In the genomic region with DNA sequence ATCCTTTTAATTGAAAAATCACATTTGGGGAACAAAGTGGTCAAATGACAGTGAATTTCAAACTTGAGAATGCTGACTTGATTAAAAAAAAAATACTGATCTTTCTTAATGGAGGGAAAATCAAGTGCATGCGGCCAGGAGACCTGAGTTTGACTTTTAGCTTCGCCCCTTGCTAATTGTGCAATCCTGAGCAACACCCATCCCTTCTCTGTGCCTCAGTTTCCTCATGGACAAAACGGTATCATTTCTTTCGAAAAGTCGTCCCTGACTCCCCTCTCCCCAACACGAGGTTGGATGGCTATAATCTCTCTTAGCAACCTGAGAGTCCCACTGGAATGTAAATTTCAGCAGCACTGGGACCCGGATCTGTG, we compare ENCODE assay signal across 9 cellular contexts. TPM values are rescaled to one million over a fixed set of nuclear protein-coding genes. Genes with fewer than 3 reads are reported as not detected.
A peak's percentile ranks its signal among the peaks of the same experiment; 100 is the strongest.
DNase-seq lines count a peak whose midpoint lies in the region; ATAC-seq and TF ChIP-seq lines count a peak whose summit lies in the region.
"Had no signal": no experiment of that assay in that cellular context is flagged by ENCODE, and none has a peak within 500 bp of the region (broad histone marks: within the 10 kb centered on the region; RNA-seq: fewer than 3 reads in every experiment).

No MANE protein-coding gene starts in this region.

- peak overlapping the region; percentile 88 for H3K4me2 ChIP-seq in HCT116 (ENCODE audit: low read length)

- H3K9ac ChIP-seq in HCT116 (ENCODE audit: low read length): no peak overlapping the region

- H4K20me1 ChIP-seq in HCT116 (ENCODE audit: insufficient read depth): no peaks in the 10 kb centered on the region

- peaks cover 47% of the 10 kb centered on the region for H3K27me3 Mint-ChIP-seq in activated CD8-positive, alpha-beta T cell treated with anti-CD3 and anti-CD28 coated beads for 36 hours

- no peaks in the 10 kb centered on the region for H3K9me3 Mint-ChIP-seq in activated CD8-positive, alpha-beta T cell treated with anti-CD3 and anti-CD28 coated beads for 36 hours

- H3K36me3 Mint-ChIP-seq in activated CD8-positive, alpha-beta T cell treated with anti-CD3 and anti-CD28 coated beads for 36 hours (ENCODE audit: low read depth): no peaks in the 10 kb centered on the region

- in situ Hi-C loops in G401 (cut with HindIII; ENCODE audit: low sequenced_read_pairs): no loop called here

- no peak overlapping the region for H3K27ac ChIP-seq in HCT116 (ENCODE audit: low read depth, low read length)

- CTCF ChIA-PET in HCT116 (lab: Charles Lee): interaction anchor here (0.7 to 3.3 kb wide), 3 partner anchors 205 to 642 kb away, joined by 3 to 22 read pairs (median 5); no protein-coding TSS in a partner anchor
- CTCF ChIA-PET in activated CD8-positive, alpha-beta T cell treated with anti-CD3 and anti-CD28 coated beads for 36 hours (lab: Charles Lee): interaction anchor here (0.7 to 3.9 kb wide), 4 partner anchors 59 to 1223 kb away, joined by 3 to 22 read pairs (median 3); no protein-coding TSS in a partner anchor

- 0 out of 2 replicates have a peak, but pooled peaks cover 4% of the 10 kb centered on the region for H3K27me3 ChIP-seq in HCT116 (ENCODE audit: insufficient read depth, low read length)

- H3K27ac Mint-ChIP-seq in activated CD8-positive, alpha-beta T cell treated with anti-CD3 and anti-CD28 coated beads for 36 hours: no peak overlapping the region

- ATAC-seq in HCT116 (no peak), left lobe of liver (no peak), HG02588 (IDR thresholded peaks at IDR 0.05; ENCODE audit: unreplicated experiment) (no peak)
- no peak for ATAC-seq in activated CD8-positive, alpha-beta T cell treated with anti-CD3 and anti-CD28 coated beads for 36 hours

- RAD21 ChIA-PET in HCT116 (lab: Charles Lee; ENCODE audit: low non-redundant PET in 1 of 2, low total read pairs in 2 of 2, uncharacterized antibody in 2 of 2, unreplicated experiment in 2 of 2): no interaction called here

- intact Hi-C loops in HCT116 (cut with micrococcal nuclease): loop anchor here (2.0 to 10.0 kb wide), 5 partner anchors 130 to 868 kb away; a partner anchor contains a TSS
- intact Hi-C loops in activated CD8-positive, alpha-beta T cell treated with anti-CD3 and anti-CD28 coated beads for 36 hours (cut with micrococcal nuclease): loop anchor here (2.0 to 5.0 kb wide), 2 partner anchors 204 to 650 kb away; no protein-coding TSS in a partner anchor

- peaks cover 10% of the 10 kb centered on the region; the same call in 1 of the 2 replicates for H3K79me2 ChIP-seq in HCT116 (ENCODE audit: insufficient read depth, low read length)

- H3K4me1 Mint-ChIP-seq in activated CD8-positive, alpha-beta T cell treated with anti-CD3 and anti-CD28 coated beads for 36 hours (ENCODE audit: low read depth): peaks cover 8% of the 10 kb centered on the region

- no peaks in the 10 kb centered on the region for H3K9me2 ChIP-seq in HCT116 (ENCODE audit: insufficient read depth)

- peak overlapping the region; percentile 63 for H3K4me3 Mint-ChIP-seq in activated CD8-positive, alpha-beta T cell treated with anti-CD3 and anti-CD28 coated beads for 36 hours

- no peaks in the 10 kb centered on the region for H3K9me3 ChIP-seq in HCT116 (ENCODE audit: control insufficient read depth in 1 of 2, insufficient read depth in 1 of 2, low read depth in 1 of 2, low read length in 2 of 2)

- peaks cover 11 to 56% of the 10 kb centered on the region in 2 experiments; a peak in 3 of 4 replicates for H3K4me1 ChIP-seq in HCT116 (ENCODE audit: control insufficient read depth in 1 of 2, insufficient read depth in 2 of 2, low read length in 2 of 2)

- POLR2A ChIA-PET in HCT116 (lab: Charles Lee): interaction anchor here (1.0 kb wide), 1 partner anchor 205 kb away, joined by 3 read pairs; no protein-coding TSS in a partner anchor
- POLR2A ChIA-PET in activated CD8-positive, alpha-beta T cell treated with anti-CD3 and anti-CD28 coated beads for 36 hours (lab: Charles Lee): no interaction called here

- BruUV-seq in HCT116 (replicated peaks; lab: Mats Ljungman, UMichigan): TSS peak; percentile 62

- no peak for TF ChIP-seq POLR2A in HCT116 (IDR thresholded peaks at IDR 0.05; ENCODE audit: borderline replicate concordance, extremely low read depth, insufficient read depth, insufficient read length)

- no peak for TF ChIP-seq RAD21 in HCT116 (IDR thresholded peaks at IDR 0.05; ENCODE audit: low read depth)

- TF ChIP-seq CTCF in HCT116 (IDR thresholded peaks at IDR 0.05 in 2 of 3, conservative IDR thresholded peaks at IDR 0.05 in 1 of 3; ENCODE audit: borderline replicate concordance in 1 of 3, insufficient read depth in 1 of 3, low read depth in 2 of 3, low read length in 2 of 3) (no peak), fibroblast of villous mesenchyme (IDR thresholded peaks at IDR 0.05; ENCODE audit: insufficient read depth, low read depth, low read length) (no peak)
- TF ChIP-seq CTCF in activated CD8-positive, alpha-beta T cell treated with anti-CD3 and anti-CD28 coated beads for 36 hours (IDR thresholded peaks at IDR 0.05): no peak

- no peaks in the 10 kb centered on the region for H3K36me3 ChIP-seq in HCT116 (ENCODE audit: control insufficient read depth in 1 of 2, insufficient read depth in 2 of 2, low read length in 2 of 2)
- H3K36me3 ChIP-seq: Peyer's patch had no signal

- H3K4me3 ChIP-seq in HCT116 (replicated peaks in 1 of 2; ENCODE audit: low read depth in 1 of 2, low read length in 2 of 2): peak overlapping the region in 1 of 2 experiments; percentile 60; a peak in 1 of 4 replicates
- H3K4me3 ChIP-seq in fibroblast of villous mesenchyme (ENCODE audit: low read depth, low read length): peak overlapping the region; percentile 71
- H3K4me3 ChIP-seq in skeletal muscle cell (ENCODE audit: low read depth, low read length): peak overlapping the region; percentile 71

- DNase-seq in HCT116 (ENCODE audit: low read depth, low spot score): no peak
- DNase-seq in activated CD8-positive, alpha-beta T cell treated with anti-CD3 and anti-CD28 coated beads for 36 hours: no peak
- no peak for DNase-seq in fibroblast of villous mesenchyme (ENCODE audit: low read depth)
- no peak for DNase-seq in skeletal muscle cell (ENCODE audit: low read depth)
- DNase-seq in left lobe of liver (ENCODE audit: low spot score): no peak
- no peak for DNase-seq in G401 (ENCODE audit: low spot score)
- no peak for DNase-seq in inferior parietal cortex (ENCODE audit: extremely low spot score)

- no peak overlapping the region for H2AFZ ChIP-seq in HCT116 (ENCODE audit: low read depth, low read length, poor library complexity, severe bottlenecking)

TF ChIP-seq in HCT116, 20 proteins besides CTCF, POLR2A, EP300 and RAD21:
- TF ChIP-seq SP1 (IDR thresholded peaks at IDR 0.05; ENCODE audit: low read depth): no peak
- TF ChIP-seq ELF1 (IDR thresholded peaks at IDR 0.05; ENCODE audit: borderline replicate concordance, low read depth): no peak
- TF ChIP-seq FOSL1 (IDR thresholded peaks at IDR 0.05; ENCODE audit: low read depth): no peak

RNA-seq across cellular contexts. Expression of a gene that starts 1.0 kb away (rescaled TPM):
- total RNA-seq in HCT116 (2021; ENCODE audit: unreplicated experiment) (13.7 TPM), fibroblast of villous mesenchyme (89.8 and 205 TPM in 2 replicates), left lobe of liver (0.73 TPM)
- polyA plus RNA-seq in HCT116 (2012): 5.5 and 6.1 TPM in 2 replicates
- 1 to 10 TPM; 1.4 to 2.1 TPM for total RNA-seq in activated CD8-positive, alpha-beta T cell treated with anti-CD3 and anti-CD28 coated beads for 36 hours
- total RNA-seq in G401 (2014; rRNA removed; shearing (Covaris generic)): 36.5 and 42.4 TPM in 2 replicates
- total RNA-seq: Peyer's patch had no signal

RNA-seq across cellular contexts. Expression of a gene that starts 45.3 kb away (rescaled TPM):
- total RNA-seq in HCT116 (2021; ENCODE audit: unreplicated experiment) (33.4 TPM), fibroblast of villous mesenchyme (16.8 and 20.3 TPM in 2 replicates), left lobe of liver (30.8 TPM)
- 27.1 and 29.4 TPM in 2 replicates for polyA plus RNA-seq in HCT116 (2012)
- 10 to 100 TPM; 37.4 to 40.1 TPM for total RNA-seq in activated CD8-positive, alpha-beta T cell treated with anti-CD3 and anti-CD28 coated beads for 36 hours
- total RNA-seq in G401 (2014; rRNA removed; shearing (Covaris generic)): 8.3 and 38.1 TPM in 2 replicates
